Comparison of ENCODE assay signal across 26 cellular contexts in genomic region chr4:47771020-47771419, GRCh38.
"Had no signal": no experiment of that assay in that cellular context is flagged by ENCODE, and none has a peak within 500 bp of the region (broad histone marks: within the 10 kb centered on the region; RNA-seq: fewer than 3 reads in every experiment).

No MANE protein-coding gene starts in this region.

- H3K27ac ChIP-seq: stomach, suprapubic skin, testis, thoracic aorta, thyroid gland, tibial artery, tibial nerve, transverse colon, upper lobe of left lung, upper lobe of right lung, uterus, vagina had no signal

- H3K4me1 ChIP-seq: stomach, suprapubic skin, testis, thyroid gland, tibial artery, tibial nerve, transverse colon, upper lobe of left lung, upper lobe of right lung, uterus, vagina had no signal

- H3K9me3 ChIP-seq: suprapubic skin, testis, thoracic aorta, thyroid gland, tibial artery, tibial nerve, transverse colon, upper lobe of left lung, upper lobe of right lung, uterus, vagina had no signal

- H3K27me3 ChIP-seq: suprapubic skin, testis, thyroid gland, tibial artery, tibial nerve, transverse colon, upper lobe of left lung, upper lobe of right lung, uterus, vagina had no signal

- H3K4me3 ChIP-seq: stomach, suprapubic skin, testis, thoracic aorta, thyroid gland, tibial artery, tibial nerve, transverse colon, upper lobe of left lung, upper lobe of right lung, uterus, vagina had no signal

- DNase-seq: stimulated activated CD4-positive, alpha-beta T cell treated with anti-CD3 and anti-CD28 coated beads, Interleukin-2, amount 100 ng/mL, for 48 hours; stimulated activated CD4-positive, alpha-beta T cell treated with anti-CD3 and anti-CD28 coated beads, Interleukin-4, amount 100 ng/mL, for 1 hour; stimulated activated CD4-positive, alpha-beta T cell treated with anti-CD3 and anti-CD28 coated beads, Interleukin-4, amount 100 ng/mL, for 24 hours; stimulated activated CD4-positive, alpha-beta T cell treated with anti-CD3 and anti-CD28 coated beads, Interleukin-4, amount 100 ng/mL, for 4 hours; stimulated activated CD8-positive, alpha-beta memory T cell treated with anti-CD3 and anti-CD28 coated beads, Interleukin-4, amount 100 ng/mL, for 48 hours; stimulated activated naive B cell treated with anti-CD40 and anti-IgM and Interleukin-4, amounts not matched to agents 10 μg/mL and 1 μg/mL and 100 μg/mL, for 72 hours; stimulated activated naive CD4-positive, alpha-beta T cell; stimulated activated naive CD4-positive, alpha-beta T cell treated with Interleukin-2 at 50 U/mL for 16 hours; stimulated activated naive CD8-positive, alpha-beta T cell treated with anti-CD3 and anti-CD28 coated beads, Interleukin-15, amount 100 ng/mL, for 72 hours; stimulated activated naive CD8-positive, alpha-beta T cell treated with anti-CD3 and anti-CD28 coated beads, Interleukin-15, Interleukin-2, amounts not matched to agents 100 U/mL and 50 U/mL, for 24 hours; stomach; substantia nigra; testis; thyroid gland; tibial artery; transverse colon; trophoblast cell; upper lobe of left lung; upper lobe of right lung; uterus had no signal

- H3K36me3 ChIP-seq: stomach, suprapubic skin, thoracic aorta, thyroid gland, tibial artery, tibial nerve, transverse colon, upper lobe of left lung, upper lobe of right lung, uterus, vagina had no signal

- ATAC-seq: stimulated activated effector memory CD8-positive, alpha-beta T cell treated with anti-CD3 and anti-CD28 coated beads, Interleukin-12 subunit alpha, Interleukin-12 subunit beta, amount 100 ng/mL, for 72 hours; stimulated activated memory B cell treated with anti-CD40 and anti-IgM and Interleukin-4, amounts not matched to agents 10 μg/mL and 1 μg/mL and 100 μg/mL, for 72 hours; stimulated activated naive B cell treated with anti-CD40 and anti-IgM and Interleukin-4, amounts not matched to agents 10 μg/mL and 1 μg/mL and 100 μg/mL, for 72 hours; stimulated activated naive CD8-positive, alpha-beta T cell treated with anti-CD3 and anti-CD28 coated beads, Interleukin-15, amount 100 ng/mL, for 72 hours; stimulated activated naive CD8-positive, alpha-beta T cell treated with anti-CD3 and anti-CD28 coated beads, Interleukin-15, Interleukin-2, amounts not matched to agents 100 U/mL and 50 U/mL, for 24 hours; upper lobe of right lung had no signal
